In genomic region chr2:149019768-149020167, GRCh38 we compare ENCODE assay signal across 1 cellular context.
A peak's percentile ranks its signal among the peaks of the same experiment; 100 is the strongest.
TF ChIP-seq lines count a peak whose summit lies in the region.

No MANE protein-coding gene starts in this region.

TF ChIP-seq in GM12878, 131 proteins besides CTCF, POLR2A, EP300 and RAD21:
- TF ChIP-seq DPF2 (IDR thresholded peaks at IDR 0.05): peak; percentile 14; the same call in 1 of the 2 replicates
- TF ChIP-seq BHLHE40 (IDR thresholded peaks at IDR 0.05; ENCODE audit: borderline replicate concordance in 1 of 2, low read depth in 2 of 2, low read length in 1 of 2): peak in 1 of 2 experiments; percentile 29; a peak in 1 of 4 replicates
- no peak for TF ChIP-seq STAT1 (conservative IDR thresholded peaks at IDR 0.05)
- no peak for TF ChIP-seq HCFC1 (IDR thresholded peaks at IDR 0.05; ENCODE audit: low read length)
- peak; percentile 35; the same call in 1 of the 2 replicates for TF ChIP-seq MTA2 (IDR thresholded peaks at IDR 0.05; ENCODE audit: low read depth)
- TF ChIP-seq RELB (IDR thresholded peaks at IDR 0.05; ENCODE audit: low read depth): peak; percentile 12; the same call in 1 of the 2 replicates
- TF ChIP-seq USF2 (IDR thresholded peaks at IDR 0.05; ENCODE audit: borderline replicate concordance, low read depth, low read length): no peak
- TF ChIP-seq SMAD1 (IDR thresholded peaks at IDR 0.05; ENCODE audit: low read depth, partially characterized antibody): peak; percentile 98
- TF ChIP-seq NR2C1 (IDR thresholded peaks at IDR 0.05): 0 out of 2 replicates have a peak, but pooled peaks have one; percentile 32
- TF ChIP-seq IRF3 (IDR thresholded peaks at IDR 0.05): no peak
- no peak for TF ChIP-seq SP1 (IDR thresholded peaks at IDR 0.05; ENCODE audit: low read depth, low read length)
- TF ChIP-seq, protein P1, sequence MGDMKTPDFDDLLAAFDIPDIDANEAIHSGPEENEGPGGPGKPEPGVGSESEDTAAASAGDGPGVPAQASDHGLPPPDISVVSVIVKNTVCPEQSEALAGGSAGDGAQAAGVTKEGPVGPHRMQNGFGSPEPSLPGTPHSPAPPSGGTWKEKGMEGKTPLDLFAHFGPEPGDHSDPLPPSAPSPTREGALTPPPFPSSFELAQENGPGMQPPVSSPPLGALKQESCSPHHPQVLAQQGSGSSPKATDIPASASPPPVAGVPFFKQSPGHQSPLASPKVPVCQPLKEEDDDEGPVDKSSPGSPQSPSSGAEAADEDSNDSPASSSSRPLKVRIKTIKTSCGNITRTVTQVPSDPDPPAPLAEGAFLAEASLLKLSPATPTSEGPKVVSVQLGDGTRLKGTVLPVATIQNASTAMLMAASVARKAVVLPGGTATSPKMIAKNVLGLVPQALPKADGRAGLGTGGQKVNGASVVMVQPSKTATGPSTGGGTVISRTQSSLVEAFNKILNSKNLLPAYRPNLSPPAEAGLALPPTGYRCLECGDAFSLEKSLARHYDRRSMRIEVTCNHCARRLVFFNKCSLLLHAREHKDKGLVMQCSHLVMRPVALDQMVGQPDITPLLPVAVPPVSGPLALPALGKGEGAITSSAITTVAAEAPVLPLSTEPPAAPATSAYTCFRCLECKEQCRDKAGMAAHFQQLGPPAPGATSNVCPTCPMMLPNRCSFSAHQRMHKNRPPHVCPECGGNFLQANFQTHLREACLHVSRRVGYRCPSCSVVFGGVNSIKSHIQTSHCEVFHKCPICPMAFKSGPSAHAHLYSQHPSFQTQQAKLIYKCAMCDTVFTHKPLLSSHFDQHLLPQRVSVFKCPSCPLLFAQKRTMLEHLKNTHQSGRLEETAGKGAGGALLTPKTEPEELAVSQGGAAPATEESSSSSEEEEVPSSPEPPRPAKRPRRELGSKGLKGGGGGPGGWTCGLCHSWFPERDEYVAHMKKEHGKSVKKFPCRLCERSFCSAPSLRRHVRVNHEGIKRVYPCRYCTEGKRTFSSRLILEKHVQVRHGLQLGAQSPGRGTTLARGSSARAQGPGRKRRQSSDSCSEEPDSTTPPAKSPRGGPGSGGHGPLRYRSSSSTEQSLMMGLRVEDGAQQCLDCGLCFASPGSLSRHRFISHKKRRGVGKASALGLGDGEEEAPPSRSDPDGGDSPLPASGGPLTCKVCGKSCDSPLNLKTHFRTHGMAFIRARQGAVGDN (IDR thresholded peaks at IDR 0.05): peak; percentile 49
- TF ChIP-seq ZBTB11 (CRISPR knock-in tag; IDR thresholded peaks at IDR 0.05): no peak
